ENCODE assay signal across 24 cellular contexts in the genomic region with DNA sequence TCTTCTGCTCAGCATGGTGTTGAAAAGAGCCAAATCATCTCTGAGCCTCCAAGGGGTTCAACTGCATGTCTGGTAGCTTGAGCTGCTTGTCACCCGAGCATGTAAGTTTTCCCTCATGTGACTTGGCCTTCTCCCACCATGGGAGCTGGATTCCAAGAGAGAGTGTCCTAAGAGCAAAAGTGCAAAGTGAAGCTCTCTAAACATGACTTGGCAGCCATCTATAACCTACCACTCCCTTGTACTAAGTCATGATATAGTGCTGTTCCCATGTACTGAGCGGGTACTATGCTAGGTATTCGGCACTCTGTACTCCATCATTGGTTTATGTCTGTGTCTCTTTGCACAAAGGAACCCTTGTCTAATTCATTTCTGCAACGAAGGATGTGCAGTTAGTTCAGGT.
"Had no signal": no experiment of that assay in that cellular context is flagged by ENCODE, and none has a peak within 500 bp of the region (broad histone marks: within the 10 kb centered on the region; RNA-seq: fewer than 3 reads in every experiment).

No MANE protein-coding gene starts in this region.

- ATAC-seq: effector memory CD8-positive, alpha-beta T cell; esophagus mucosa; foreskin keratinocyte; gastroesophageal sphincter; heart left ventricle; heart right ventricle had no signal

- DNase-seq: colonic mucosa; cortex of kidney; dermis blood vessel endothelial cell; dorsolateral prefrontal cortex; effector CD4-positive, alpha-beta T cell; effector CD8-positive, alpha-beta T cell; effector memory CD4-positive, alpha-beta T cell; effector memory CD8-positive, alpha-beta T cell; endodermal cell; erythroblast; esophagus squamous epithelium; foreskin fibroblast; foreskin keratinocyte; foreskin melanocyte; gastrocnemius medialis; glutamatergic neuron; heart left ventricle; heart right ventricle had no signal

- FAIRE-seq: colon, endometrium, endothelial cell of umbilical vein, frontal cortex had no signal
